ENCODE assay signal across 15 cellular contexts in genomic region chr14:102785598-102785963, GRCh38. TPM values are rescaled to one million over a fixed set of nuclear protein-coding genes. Genes with fewer than 3 reads are reported as not detected.
DNase-seq lines count a peak whose midpoint lies in the region; ATAC-seq and TF ChIP-seq lines count a peak whose summit lies in the region.
"Had no signal": no experiment of that assay in that cellular context is flagged by ENCODE, and none has a peak within 500 bp of the region (broad histone marks: within the 10 kb centered on the region; RNA-seq: fewer than 3 reads in every experiment).

No MANE protein-coding gene starts in this region.

- peaks cover 59% of the 10 kb centered on the region for H4K20me1 ChIP-seq in SK-N-SH (ENCODE audit: insufficient read depth)

- H3K9ac ChIP-seq in SK-N-SH (no peak overlapping the region), endodermal cell (ENCODE audit: extremely low read depth, low read length, poor library complexity, severe bottlenecking) (no peak overlapping the region)

- H3K4me3 ChIP-seq in SK-N-SH (ENCODE audit: low read depth in 2 of 2, low read length in 1 of 2) (no peak overlapping the region), endodermal cell (ENCODE audit: low read length) (no peak overlapping the region)

- H3K27ac Mint-ChIP-seq in activated CD4-positive, alpha-beta T cell treated with anti-CD3 and anti-CD28 coated beads for 36 hours: peak overlapping the region; percentile 66
- H3K27ac Mint-ChIP-seq in endodermal cell (no peak overlapping the region), osteocyte (ENCODE audit: unreplicated experiment) (no peak overlapping the region)
- H3K27ac Mint-ChIP-seq: type B pancreatic cell had no signal

- peaks cover 90% of the 10 kb centered on the region for H3K4me1 Mint-ChIP-seq in activated CD4-positive, alpha-beta T cell treated with anti-CD3 and anti-CD28 coated beads for 36 hours
- H3K4me1 Mint-ChIP-seq in endodermal cell: no peaks in the 10 kb centered on the region
- H3K4me1 Mint-ChIP-seq in osteocyte (ENCODE audit: unreplicated experiment): peaks cover 7% of the 10 kb centered on the region

- no peak overlapping the region for H3K4me2 ChIP-seq in SK-N-SH

- H3K9me2 ChIP-seq in SK-N-SH: no peaks in the 10 kb centered on the region

- H3K9me3 ChIP-seq in SK-N-SH: no peaks in the 10 kb centered on the region
- no peaks in the 10 kb centered on the region for H3K9me3 ChIP-seq in endodermal cell (ENCODE audit: control insufficient read depth, low read length)

- H3K4me1 ChIP-seq in SK-N-SH (ENCODE audit: control insufficient read depth in 1 of 2, insufficient read depth in 2 of 2, low read depth in 1 of 2, low read length in 1 of 2) (peaks cover 0 to 14% of the 10 kb centered on the region in 2 experiments; a peak in 1 of 4 replicates), endodermal cell (ENCODE audit: control insufficient read depth, insufficient read depth, low read length) (no peaks in the 10 kb centered on the region)

- H3K79me2 ChIP-seq in SK-N-SH (ENCODE audit: insufficient read depth): peaks cover 99% of the 10 kb centered on the region

- intact Hi-C loops in activated CD4-positive, alpha-beta T cell treated with anti-CD3 and anti-CD28 coated beads for 36 hours (cut with DNase I, micrococcal nuclease): loop anchor here in 1 of 2 experiments (1.0 kb wide), 1 partner anchor 34 kb away; no protein-coding TSS in a partner anchor

- no peak overlapping the region for H3K4me3 Mint-ChIP-seq in activated CD4-positive, alpha-beta T cell treated with anti-CD3 and anti-CD28 coated beads for 36 hours
- H3K4me3 Mint-ChIP-seq in endodermal cell (no peak overlapping the region), osteocyte (ENCODE audit: unreplicated experiment) (no peak overlapping the region)
- H3K4me3 Mint-ChIP-seq: type B pancreatic cell had no signal

- POLR2A ChIA-PET in activated CD4-positive, alpha-beta T cell treated with anti-CD3 and anti-CD28 coated beads for 36 hours (lab: Charles Lee): interaction anchor here (1.0 to 1.6 kb wide), 3 partner anchors 21 to 37 kb away, joined by 4 to 14 read pairs (median 4); no protein-coding TSS in a partner anchor
- POLR2A ChIA-PET in SK-N-SH (lab: Yijun Ruan, JAX): no interaction called here

- H3K36me3 ChIP-seq in SK-N-SH (replicated peaks in 1 of 2; ENCODE audit: control insufficient read depth in 1 of 2, insufficient read depth in 2 of 2, low read length in 1 of 2) (no peaks in the 10 kb centered on the region), endodermal cell (ENCODE audit: control insufficient read depth, insufficient read depth, low read length) (no peaks in the 10 kb centered on the region)

- no peaks in the 10 kb centered on the region for H3K27me3 Mint-ChIP-seq in activated CD4-positive, alpha-beta T cell treated with anti-CD3 and anti-CD28 coated beads for 36 hours
- no peaks in the 10 kb centered on the region for H3K27me3 Mint-ChIP-seq in endodermal cell (ENCODE audit: insufficient read depth)
- H3K27me3 Mint-ChIP-seq in osteocyte (ENCODE audit: unreplicated experiment): no peaks in the 10 kb centered on the region
- H3K27me3 Mint-ChIP-seq: type B pancreatic cell had no signal

- in situ Hi-C loops in GM13976 (cut with MboI; ENCODE audit: low sequenced_read_pairs, unreplicated experiment): no loop called here

- no peak overlapping the region for H3K27ac ChIP-seq in SK-N-SH (ENCODE audit: low read depth in 2 of 2, low read length in 1 of 2)
- H3K27ac ChIP-seq in endodermal cell (ENCODE audit: low read depth, low read length): no peak overlapping the region

- no peak for DNase-seq in activated CD4-positive, alpha-beta T cell treated with anti-CD3 and anti-CD28 coated beads for 36 hours
- no peak for DNase-seq in activated CD4-positive, alpha-beta T cell treated with anti-CD3 and anti-CD28 coated beads for 1 hour
- peak; percentile 9 for DNase-seq in GM13976 (ENCODE audit: low spot score)
- DNase-seq in SK-N-SH: no peak
- DNase-seq in endodermal cell: peak; percentile 69
- DNase-seq in amygdala (lab: John Stamatoyannopoulos, UW): no peak
- DNase-seq in osteocyte (ENCODE audit: extremely low spot score, unreplicated experiment): no peak
- DNase-seq: 8988T; activated CD4-positive, alpha-beta T cell treated with anti-CD3 and anti-CD28 coated beads for 48 hours; cortex of kidney; NCI-H226; occipital lobe; PC-3 had no signal

- no peak for ATAC-seq in activated CD4-positive, alpha-beta T cell treated with anti-CD3 and anti-CD28 coated beads for 36 hours
- ATAC-seq in HG03460 (IDR thresholded peaks at IDR 0.05; ENCODE audit: unreplicated experiment): no peak
- ATAC-seq: PC-3 had no signal

- TF ChIP-seq EP300 in SK-N-SH (IDR thresholded peaks at IDR 0.05; ENCODE audit: borderline replicate concordance in 1 of 2, low read depth in 1 of 2, low read length in 1 of 2): no peak

- H3K36me3 Mint-ChIP-seq in activated CD4-positive, alpha-beta T cell treated with anti-CD3 and anti-CD28 coated beads for 36 hours (ENCODE audit: low read depth): peaks cover 40% of the 10 kb centered on the region
- H3K36me3 Mint-ChIP-seq in endodermal cell (ENCODE audit: low read depth): peaks cover under 1% of the 10 kb centered on the region
- H3K36me3 Mint-ChIP-seq in osteocyte (ENCODE audit: unreplicated experiment): peaks cover under 1% of the 10 kb centered on the region

- TF ChIP-seq CTCF in GM13976 (IDR thresholded peaks at IDR 0.05; ENCODE audit: borderline replicate concordance, control extremely low read depth, extremely low read depth, insufficient read depth, missing control alignments): no peak
- TF ChIP-seq CTCF in SK-N-SH (IDR thresholded peaks at IDR 0.05): no peak
- peak; percentile 61 for TF ChIP-seq CTCF in endodermal cell (conservative IDR thresholded peaks at IDR 0.05)
- no peak for TF ChIP-seq CTCF in osteocyte (IDR thresholded peaks at IDR 0.05)

- CTCF ChIA-PET in activated CD4-positive, alpha-beta T cell treated with anti-CD3 and anti-CD28 coated beads for 36 hours (lab: Charles Lee): interaction anchor here (0.9 to 2.4 kb wide), 6 partner anchors 9 to 37 kb away, joined by 3 to 7 read pairs (median 3); no protein-coding TSS in a partner anchor
- CTCF ChIA-PET in SK-N-SH (lab: Yijun Ruan, JAX): interaction anchor here (1.1 to 1.4 kb wide), 3 partner anchors 24 to 131 kb away, joined by 3 to 4 read pairs (median 3); no protein-coding TSS in a partner anchor

- H3K27me3 ChIP-seq in SK-N-SH (ENCODE audit: insufficient read depth): no peaks in the 10 kb centered on the region
- H3K27me3 ChIP-seq in endodermal cell (ENCODE audit: control insufficient read depth, insufficient read depth, low read length, poor library complexity, severe bottlenecking): no peaks in the 10 kb centered on the region

- H2AFZ ChIP-seq in SK-N-SH (ENCODE audit: low read depth): no peak overlapping the region

- peaks cover under 1% of the 10 kb centered on the region for H3K9me3 Mint-ChIP-seq in activated CD4-positive, alpha-beta T cell treated with anti-CD3 and anti-CD28 coated beads for 36 hours (ENCODE audit: low read depth)
- H3K9me3 Mint-ChIP-seq in endodermal cell (no peaks in the 10 kb centered on the region), osteocyte (ENCODE audit: unreplicated experiment) (no peaks in the 10 kb centered on the region)

- WGBS in SK-N-SH (ENCODE audit: low lambda C conversion rate): 97% methylated on average over 3 of the region's 3 CpGs
- 72 to 85% methylated on average over 3 of the region's 3 CpGs for WGBS in endodermal cell (ENCODE audit: insufficient coverage in 1 of 2, insufficient read length in 1 of 2), 2 experiments

- peaks cover 4% of the 10 kb centered on the region for H3F3A ChIP-seq in SK-N-SH (replicated peaks; ENCODE audit: insufficient read depth)

- TF ChIP-seq RAD21 in SK-N-SH (IDR thresholded peaks at IDR 0.05; ENCODE audit: low read length): peak; percentile 41

TF ChIP-seq in SK-N-SH, 30 proteins besides CTCF, POLR2A, EP300 and RAD21:
- TF ChIP-seq MEF2A (IDR thresholded peaks at IDR 0.05; ENCODE audit: borderline replicate concordance, low read depth): no peak

RNA-seq across cellular contexts. Expression of gene TRAF3, which starts 8.3 kb away (rescaled TPM):
- total RNA-seq in activated CD4-positive, alpha-beta T cell treated with anti-CD3 and anti-CD28 coated beads for 36 hours: 10 to 100 TPM; 66.4 to 83.7 TPM
- polyA plus RNA-seq in SK-N-SH (2012; rRNA removed): 16.5 and 17.9 TPM in 2 replicates
- polyA plus RNA-seq in SK-N-SH (2012; cell fraction: cytosol; rRNA removed): 14.6 and 16.4 TPM in 2 replicates
- polyA plus RNA-seq in SK-N-SH (2012; cell fraction: nucleus; rRNA removed): 21.0 and 31.9 TPM in 2 replicates
- total RNA-seq in endodermal cell (10 to 100 TPM; 16.7 to 23.8 TPM), osteocyte (15.9 and 18.8 TPM in 2 replicates)
- polyA plus RNA-seq in endodermal cell (2013, experiment 1 of 2): 17.5 TPM
- 18.9 TPM for polyA plus RNA-seq in endodermal cell (2013, experiment 2 of 2)

Comparison
In these comparisons a context has a peak if more than half of its experiments do, and no peak if none do; other contexts are left out.
1. DNase-seq: peak in GM13976 (single experiment) and endodermal cell (single experiment); none in activated CD4-positive, alpha-beta T cell treated with anti-CD3 and anti-CD28 coated beads for 36 hours (single experiment), activated CD4-positive, alpha-beta T cell treated with anti-CD3 and anti-CD28 coated beads for 1 hour (single experiment), SK-N-SH (single experiment), amygdala (0 of 56) and osteocyte (single experiment).